9 cellular contexts compared by ENCODE assay signal in genomic region chr7:72924417-72924747, GRCh38. TPM values are rescaled to one million over a fixed set of nuclear protein-coding genes. Genes with fewer than 3 reads are reported as not detected.
DNase-seq lines count a peak whose midpoint lies in the region; ATAC-seq and TF ChIP-seq lines count a peak whose summit lies in the region.
"Had no signal": no experiment of that assay in that cellular context is flagged by ENCODE, and none has a peak within 500 bp of the region (broad histone marks: within the 10 kb centered on the region; RNA-seq: fewer than 3 reads in every experiment).

No MANE protein-coding gene starts in this region.

- peaks cover 5 to 29% (median 14%) of the 10 kb centered on the region in 3 donors for H3K4me1 ChIP-seq in gastroesophageal sphincter

- TF ChIP-seq POLR2A in gastroesophageal sphincter (IDR thresholded peaks at IDR 0.05): no peak

- H3K4me2 ChIP-seq in SU-DHL-6 (ENCODE audit: low read depth, low read length, poor library complexity, severe bottlenecking): peak overlapping the region; percentile 67

- ATAC-seq in HG02870 (IDR thresholded peaks at IDR 0.05; ENCODE audit: unreplicated experiment) (peak; percentile 27), gastroesophageal sphincter (no peak), GM19035 (IDR thresholded peaks at IDR 0.05; ENCODE audit: unreplicated experiment) (no peak)

- 0% methylated on average over 3 to 5 of the region's 5 CpGs for WGBS in gastroesophageal sphincter (ENCODE audit: low coverage in 1 of 2), 2 donors

- no peaks in the 10 kb centered on the region for H4K20me1 ChIP-seq in SU-DHL-6 (ENCODE audit: low read depth, low read length)

- H3K4me3 ChIP-seq in GM12864 (ENCODE audit: low read depth, low read length) (peak overlapping the region; percentile 77), SU-DHL-6 (ENCODE audit: insufficient read depth, low read length, poor library complexity, severe bottlenecking) (peak overlapping the region; percentile 63), gastroesophageal sphincter (peak overlapping the region; percentile 86 to 99), skin epidermis (peak overlapping the region; percentile 75 to 96 (median 86))

- no peak for DNase-seq in GM12864 (ENCODE audit: low read depth)
- DNase-seq in iPS-NIHi7 (ENCODE audit: extremely low spot score): no peak
- DNase-seq in middle frontal gyrus (ENCODE audit: extremely low spot score, low spot score): no peak

- H3F3A ChIP-seq in SU-DHL-6 (ENCODE audit: insufficient read depth): peaks cover 22% of the 10 kb centered on the region

- TF ChIP-seq EP300 in gastroesophageal sphincter (IDR thresholded peaks at IDR 0.05): no peak

- TF ChIP-seq CTCF in GM12864 (IDR thresholded peaks at IDR 0.05; ENCODE audit: low read depth, low read length, missing control alignments) (no peak), SU-DHL-6 (IDR thresholded peaks at IDR 0.05; ENCODE audit: insufficient read depth, low read length, poor library complexity, severe bottlenecking) (no peak), gastroesophageal sphincter (IDR thresholded peaks at IDR 0.05) (no peak)

- H3K36me3 ChIP-seq in SU-DHL-6 (ENCODE audit: low read length): peaks cover 21% of the 10 kb centered on the region; the same call in 1 of the 2 replicates
- H3K36me3 ChIP-seq in gastroesophageal sphincter: peaks cover 0 to 36% of the 10 kb centered on the region in 2 donors

- peaks cover 52% of the 10 kb centered on the region for H3K79me2 ChIP-seq in SU-DHL-6 (ENCODE audit: insufficient read depth, low read length)

- no peaks in the 10 kb centered on the region for H3K9me2 ChIP-seq in SU-DHL-6 (replicated peaks; ENCODE audit: insufficient read depth, low read length)

- H3K9me3 ChIP-seq in SU-DHL-6 (ENCODE audit: insufficient read depth, low read length) (no peaks in the 10 kb centered on the region), gastroesophageal sphincter (no peaks in the 10 kb centered on the region)

- H2AFZ ChIP-seq in SU-DHL-6 (ENCODE audit: low read depth, low read length, severe bottlenecking): peak overlapping the region; percentile 17

- H3K9ac ChIP-seq in SU-DHL-6 (ENCODE audit: low read length): peak overlapping the region; percentile 74

- H3K27me3 ChIP-seq in SU-DHL-6 (ENCODE audit: low read length): no peaks in the 10 kb centered on the region
- no peaks in the 10 kb centered on the region for H3K27me3 ChIP-seq in gastroesophageal sphincter

- H3K27ac ChIP-seq in SU-DHL-6 (ENCODE audit: low read depth, low read length) (peak overlapping the region; percentile 68), gastroesophageal sphincter (peak overlapping the region; percentile 92 to 98 (median 96)), skin epidermis (peak overlapping the region; percentile 50 to 99 (median 91))

RNA-seq across cellular contexts. Expression of gene POM121, which starts 0.5 kb away (rescaled TPM):
- total RNA-seq in gastroesophageal sphincter: 10 to 100 TPM; 11.8 to 22.1 (median 14.6) TPM

RNA-seq across cellular contexts. Expression of gene TRIM74, which starts 44.9 kb away (rescaled TPM):
- 1 to 10 TPM in 1 of 4 donors, not detected in 3; 2.6 TPM for total RNA-seq in gastroesophageal sphincter
- total RNA-seq: SK-MEL-5 had no signal
